In genomic region chr12:51475543-51475942, GRCh38 we compare ENCODE assay signal across 28 cellular contexts. TPM values are rescaled to one million over a fixed set of nuclear protein-coding genes. Genes with fewer than 3 reads are reported as not detected.
DNase-seq lines count a peak whose midpoint lies in the region; ATAC-seq, FAIRE-seq and TF ChIP-seq lines count a peak whose summit lies in the region.
"Had no signal": no experiment of that assay in that cellular context is flagged by ENCODE, and none has a peak within 500 bp of the region (broad histone marks: within the 10 kb centered on the region; RNA-seq: fewer than 3 reads in every experiment).

No MANE protein-coding gene starts in this region.

- no peak for FAIRE-seq in pancreas (lab: Jason Lieb, UNC)
- FAIRE-seq: GM12892, GM19239, H54, HTR-8/SVneo had no signal

- H3K4me1 ChIP-seq in adipocyte (ENCODE audit: control insufficient read depth, insufficient read depth, low read length) = no peaks in the 10 kb centered on the region
- H3K4me1 ChIP-seq in pancreas = no peaks in the 10 kb centered on the region

- no peak overlapping the region for H3K4me3 ChIP-seq in adipocyte (ENCODE audit: low read length)
- no peak overlapping the region for H3K4me3 ChIP-seq in pancreas

- H3K27ac ChIP-seq in pancreas = no peak overlapping the region
- H3K27ac ChIP-seq: 22Rv1, RWPE1 had no signal

- no peak overlapping the region for H3K4me3 Mint-ChIP-seq in activated T-helper 2 cell treated with anti-CD3 and anti-CD28 coated beads, Interferon-gamma antibody, Interleukin-2, Interleukin-4, amounts not matched to agents 10 μg/mL and 5 μg/mL and 100 μg/mL, durations not matched to agents 14 hours and 24 hours and 36 hours (ENCODE audit: low read depth)

- peaks cover 16% of the 10 kb centered on the region for H3K4me1 Mint-ChIP-seq in activated T-helper 2 cell treated with anti-CD3 and anti-CD28 coated beads, Interferon-gamma antibody, Interleukin-2, Interleukin-4, amounts not matched to agents 10 μg/mL and 5 μg/mL and 100 μg/mL, durations not matched to agents 14 hours and 24 hours and 36 hours (ENCODE audit: low read depth)

- no peak overlapping the region for H3K9ac ChIP-seq in adipocyte (ENCODE audit: low read length)

- ATAC-seq in pancreas = peak; percentile 96 to 99 (median 98)
- ATAC-seq in GM18867 (IDR thresholded peaks at IDR 0.05; ENCODE audit: unreplicated experiment) = no peak
- ATAC-seq in HG02870 (IDR thresholded peaks at IDR 0.05; ENCODE audit: unreplicated experiment) = no peak
- ATAC-seq: Panc1 had no signal

- no peaks in the 10 kb centered on the region for H3K9me3 Mint-ChIP-seq in activated T-helper 2 cell treated with anti-CD3 and anti-CD28 coated beads, Interferon-gamma antibody, Interleukin-2, Interleukin-4, amounts not matched to agents 10 μg/mL and 5 μg/mL and 100 μg/mL, durations not matched to agents 14 hours and 24 hours and 36 hours

- H3K27ac Mint-ChIP-seq in activated T-helper 2 cell treated with anti-CD3 and anti-CD28 coated beads, Interferon-gamma antibody, Interleukin-2, Interleukin-4, amounts not matched to agents 10 μg/mL and 5 μg/mL and 100 μg/mL, durations not matched to agents 14 hours and 24 hours and 36 hours = no peak overlapping the region

- H3K9me3 ChIP-seq in adipocyte (ENCODE audit: control insufficient read depth, low read length) (no peaks in the 10 kb centered on the region), pancreas (no peaks in the 10 kb centered on the region)

- H3K27me3 ChIP-seq in adipocyte (replicated peaks; ENCODE audit: control insufficient read depth, insufficient read depth, low read length) (no peaks in the 10 kb centered on the region), pancreas (no peaks in the 10 kb centered on the region)

- intact Hi-C loops in pancreas (cut with DNase I) = no loop called here
- intact Hi-C loops in activated T-helper 2 cell treated with anti-CD3 and anti-CD28 coated beads, Interferon-gamma antibody, Interleukin-2, Interleukin-4, amounts not matched to agents 10 μg/mL and 5 μg/mL and 100 μg/mL, durations not matched to agents 14 hours and 24 hours and 36 hours (cut with micrococcal nuclease) = no loop called here

- H3K36me3 ChIP-seq in adipocyte (ENCODE audit: control insufficient read depth, insufficient read depth, low read length, severe bottlenecking) (no peaks in the 10 kb centered on the region), pancreas (no peaks in the 10 kb centered on the region)

- DNase-seq in AG08396 (ENCODE audit: low spot score) (peak; percentile 8), adipocyte (ENCODE audit: low read depth) (peak; percentile 9), fibroblast of peridontal ligament (ENCODE audit: extremely low read depth) (peak; percentile 26), pancreas (peak in 3 of 6 donors; percentile 17 to 43 (median 30)), medulla oblongata (ENCODE audit: extremely low spot score) (no peak)
- DNase-seq in activated T-helper 2 cell treated with anti-CD3 and anti-CD28 coated beads, Interferon-gamma antibody, Interleukin-2, Interleukin-4, amounts not matched to agents 10 μg/mL and 5 μg/mL and 100 μg/mL, durations not matched to agents 14 hours and 24 hours and 36 hours (ENCODE audit: low spot score) = no peak
- DNase-seq: Calu3, DMS79 treated with DMSO at 0.1 percent for 48 hours, GF-D8, KBM-7, NCI-H1048, NCI-H1417 treated with DMSO at 0.1 percent for 48 hours, NCI-H1694 treated with DMSO at 0.1 percent for 48 hours, NCI-H2081 treated with DMSO at 0.1 percent for 48 hours, NCI-H2171, NCI-H226, NCI-H510A, NCI-H69, SHP77 had no signal

- no peaks in the 10 kb centered on the region for H3K27me3 Mint-ChIP-seq in activated T-helper 2 cell treated with anti-CD3 and anti-CD28 coated beads, Interferon-gamma antibody, Interleukin-2, Interleukin-4, amounts not matched to agents 10 μg/mL and 5 μg/mL and 100 μg/mL, durations not matched to agents 14 hours and 24 hours and 36 hours (ENCODE audit: low read depth)

- no peak for TF ChIP-seq CTCF in pancreas (IDR thresholded peaks at IDR 0.05)

- 41 to 54% methylated on average over 1 of the region's 1 CpG for WGBS in pancreas, 2 donors

- peaks cover 3% of the 10 kb centered on the region for H3K36me3 Mint-ChIP-seq in activated T-helper 2 cell treated with anti-CD3 and anti-CD28 coated beads, Interferon-gamma antibody, Interleukin-2, Interleukin-4, amounts not matched to agents 10 μg/mL and 5 μg/mL and 100 μg/mL, durations not matched to agents 14 hours and 24 hours and 36 hours (ENCODE audit: low read depth)

RNA-seq across cellular contexts. Expression of gene SLC4A8, which starts 50.9 kb away (rescaled TPM):
- total RNA-seq in pancreas = 1 to 10 TPM; 1.0 to 3.1 (median 2.7) TPM
- 1 to 10 TPM; 1.4 to 5.5 TPM for polyA plus RNA-seq in pancreas
- total RNA-seq in activated T-helper 2 cell treated with anti-CD3 and anti-CD28 coated beads, Interferon-gamma antibody, Interleukin-2, Interleukin-4, amounts not matched to agents 10 μg/mL and 5 μg/mL and 100 μg/mL, durations not matched to agents 14 hours and 24 hours and 36 hours = 1.6 and 2.6 TPM in 2 replicates

Comparison
In these comparisons a context has a peak if more than half of its experiments do, and no peak if none do; other contexts are left out.
1. DNase-seq: peak in AG08396 (single experiment), adipocyte (single experiment) and fibroblast of peridontal ligament (single experiment); none in activated T-helper 2 cell treated with anti-CD3 and anti-CD28 coated beads, Interferon-gamma antibody, Interleukin-2, Interleukin-4, amounts not matched to agents 10 μg/mL and 5 μg/mL and 100 μg/mL, durations not matched to agents 14 hours and 24 hours and 36 hours (single experiment) and medulla oblongata (single experiment).
2. ATAC-seq: peak in pancreas (4 of 4); none in GM18867 (single experiment) and HG02870 (single experiment).